In genomic region chrX:24167719-24168472, GRCh38 we compare ENCODE assay signal across 1 cellular context.
TF ChIP-seq lines count a peak whose summit lies in the region.

No MANE protein-coding gene starts in this region.

TF ChIP-seq in GM23338, 12 proteins besides CTCF, POLR2A, EP300 and RAD21 (continued from another document):
- TF ChIP-seq, protein P1, sequence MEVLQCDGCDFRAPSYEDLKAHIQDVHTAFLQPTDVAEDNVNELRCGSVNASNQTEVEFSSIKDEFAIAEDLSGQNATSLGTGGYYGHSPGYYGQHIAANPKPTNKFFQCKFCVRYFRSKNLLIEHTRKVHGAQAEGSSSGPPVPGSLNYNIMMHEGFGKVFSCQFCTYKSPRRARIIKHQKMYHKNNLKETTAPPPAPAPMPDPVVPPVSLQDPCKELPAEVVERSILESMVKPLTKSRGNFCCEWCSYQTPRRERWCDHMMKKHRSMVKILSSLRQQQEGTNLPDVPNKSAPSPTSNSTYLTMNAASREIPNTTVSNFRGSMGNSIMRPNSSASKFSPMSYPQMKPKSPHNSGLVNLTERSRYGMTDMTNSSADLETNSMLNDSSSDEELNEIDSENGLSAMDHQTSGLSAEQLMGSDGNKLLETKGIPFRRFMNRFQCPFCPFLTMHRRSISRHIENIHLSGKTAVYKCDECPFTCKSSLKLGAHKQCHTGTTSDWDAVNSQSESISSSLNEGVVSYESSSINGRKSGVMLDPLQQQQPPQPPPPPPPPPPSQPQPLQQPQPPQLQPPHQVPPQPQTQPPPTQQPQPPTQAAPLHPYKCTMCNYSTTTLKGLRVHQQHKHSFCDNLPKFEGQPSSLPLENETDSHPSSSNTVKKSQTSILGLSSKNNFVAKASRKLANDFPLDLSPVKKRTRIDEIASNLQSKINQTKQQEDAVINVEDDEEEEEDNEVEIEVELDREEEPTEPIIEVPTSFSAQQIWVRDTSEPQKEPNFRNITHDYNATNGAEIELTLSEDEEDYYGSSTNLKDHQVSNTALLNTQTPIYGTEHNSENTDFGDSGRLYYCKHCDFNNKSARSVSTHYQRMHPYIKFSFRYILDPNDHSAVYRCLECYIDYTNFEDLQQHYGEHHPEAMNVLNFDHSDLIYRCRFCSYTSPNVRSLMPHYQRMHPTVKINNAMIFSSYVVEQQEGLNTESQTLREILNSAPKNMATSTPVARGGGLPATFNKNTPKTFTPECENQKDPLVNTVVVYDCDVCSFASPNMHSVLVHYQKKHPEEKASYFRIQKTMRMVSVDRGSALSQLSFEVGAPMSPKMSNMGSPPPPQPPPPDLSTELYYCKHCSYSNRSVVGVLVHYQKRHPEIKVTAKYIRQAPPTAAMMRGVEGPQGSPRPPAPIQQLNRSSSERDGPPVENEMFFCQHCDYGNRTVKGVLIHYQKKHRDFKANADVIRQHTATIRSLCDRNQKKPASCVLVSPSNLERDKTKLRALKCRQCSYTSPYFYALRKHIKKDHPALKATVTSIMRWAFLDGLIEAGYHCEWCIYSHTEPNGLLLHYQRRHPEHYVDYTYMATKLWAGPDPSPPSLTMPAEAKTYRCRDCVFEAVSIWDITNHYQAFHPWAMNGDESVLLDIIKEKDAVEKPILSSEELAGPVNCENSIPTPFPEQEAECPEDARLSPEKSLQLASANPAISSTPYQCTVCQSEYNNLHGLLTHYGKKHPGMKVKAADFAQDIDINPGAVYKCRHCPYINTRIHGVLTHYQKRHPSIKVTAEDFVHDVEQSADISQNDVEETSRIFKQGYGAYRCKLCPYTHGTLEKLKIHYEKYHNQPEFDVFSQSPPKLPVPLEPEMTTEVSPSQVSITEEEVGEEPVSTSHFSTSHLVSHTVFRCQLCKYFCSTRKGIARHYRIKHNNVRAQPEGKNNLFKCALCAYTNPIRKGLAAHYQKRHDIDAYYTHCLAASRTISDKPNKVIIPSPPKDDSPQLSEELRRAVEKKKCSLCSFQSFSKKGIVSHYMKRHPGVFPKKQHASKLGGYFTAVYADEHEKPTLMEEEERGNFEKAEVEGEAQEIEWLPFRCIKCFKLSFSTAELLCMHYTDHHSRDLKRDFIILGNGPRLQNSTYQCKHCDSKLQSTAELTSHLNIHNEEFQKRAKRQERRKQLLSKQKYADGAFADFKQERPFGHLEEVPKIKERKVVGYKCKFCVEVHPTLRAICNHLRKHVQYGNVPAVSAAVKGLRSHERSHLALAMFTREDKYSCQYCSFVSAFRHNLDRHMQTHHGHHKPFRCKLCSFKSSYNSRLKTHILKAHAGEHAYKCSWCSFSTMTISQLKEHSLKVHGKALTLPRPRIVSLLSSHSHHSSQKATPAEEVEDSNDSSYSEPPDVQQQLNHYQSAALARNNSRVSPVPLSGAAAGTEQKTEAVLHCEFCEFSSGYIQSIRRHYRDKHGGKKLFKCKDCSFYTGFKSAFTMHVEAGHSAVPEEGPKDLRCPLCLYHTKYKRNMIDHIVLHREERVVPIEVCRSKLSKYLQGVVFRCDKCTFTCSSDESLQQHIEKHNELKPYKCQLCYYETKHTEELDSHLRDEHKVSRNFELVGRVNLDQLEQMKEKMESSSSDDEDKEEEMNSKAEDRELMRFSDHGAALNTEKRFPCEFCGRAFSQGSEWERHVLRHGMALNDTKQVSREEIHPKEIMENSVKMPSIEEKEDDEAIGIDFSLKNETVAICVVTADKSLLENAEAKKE (CRISPR knock-in tag; IDR thresholded peaks at IDR 0.05), result no peak
- TF ChIP-seq NANOG (IDR thresholded peaks at IDR 0.05; ENCODE audit: borderline replicate concordance) (no peak), ETS1 (IDR thresholded peaks at IDR 0.05) (no peak), JUNB (IDR thresholded peaks at IDR 0.05; ENCODE audit: unreplicated experiment) (no peak), POLR2AphosphoS5 (IDR thresholded peaks at IDR 0.05; ENCODE audit: low read depth) (no peak), REST (IDR thresholded peaks at IDR 0.05; ENCODE audit: unreplicated experiment) (no peak), EZH2phosphoT487 (IDR thresholded peaks at IDR 0.05; ENCODE audit: unreplicated experiment) (no peak), ZNF114 (CRISPR knock-in tag; IDR thresholded peaks at IDR 0.05) (no peak)
